ENCODE assay signal across 10 cellular contexts in genomic region chr4:40238700-40239548, GRCh38. TPM values are rescaled to one million over a fixed set of nuclear protein-coding genes. Genes with fewer than 3 reads are reported as not detected.
DNase-seq lines count a peak whose midpoint lies in the region; ATAC-seq and TF ChIP-seq lines count a peak whose summit lies in the region.
"Had no signal": no experiment of that assay in that cellular context is flagged by ENCODE, and none has a peak within 500 bp of the region (broad histone marks: within the 10 kb centered on the region; RNA-seq: fewer than 3 reads in every experiment).

No MANE protein-coding gene starts in this region.

- no peaks in the 10 kb centered on the region for H3K27me3 Mint-ChIP-seq in CD4-positive, alpha-beta T cell

- no peak overlapping the region for H3K4me3 ChIP-seq in SK-N-MC
- H3K4me3 ChIP-seq in skin epidermis: no peak overlapping the region

- ATAC-seq in CD4-positive, alpha-beta T cell (ENCODE audit: poor library complexity): peak; percentile 93
- ATAC-seq in GM21529 (IDR thresholded peaks at IDR 0.05; ENCODE audit: unreplicated experiment): no peak

- CTCF ChIA-PET in CD4-positive, alpha-beta T cell (lab: Charles Lee): interaction anchor here (1.7 to 4.1 kb wide), 3 partner anchors 12 to 86 kb away, joined by 4 to 18 read pairs (median 5); no protein-coding TSS in a partner anchor

- peaks cover 91% of the 10 kb centered on the region for H3K36me3 Mint-ChIP-seq in CD4-positive, alpha-beta T cell (ENCODE audit: low read depth)

- H3K9me3 ChIP-seq in CD4-positive, alpha-beta T cell (ENCODE audit: control insufficient read depth, low read length): no peaks in the 10 kb centered on the region
- H3K9me3 ChIP-seq in SK-N-MC (ENCODE audit: low read depth, low read length): no peaks in the 10 kb centered on the region

- peak; percentile 50 to 80 (median 64) for DNase-seq in CD4-positive, alpha-beta T cell
- DNase-seq in SK-N-MC (ENCODE audit: low read depth, low spot score) (no peak), HPDE6-E6E7 (ENCODE audit: extremely low spot score) (no peak), SW480 (ENCODE audit: low spot score) (no peak)
- peak; percentile 70 for DNase-seq in activated effector memory CD4-positive, alpha-beta T cell treated with Interleukin-2 at 50 U/mL for 16 hours
- DNase-seq in NK-92 treated with Interleukin-12 subunit alpha and Interleukin-12 subunit beta, amount 100 ng/mL, for 24 hours (lab: John Stamatoyannopoulos, UW): no peak
- DNase-seq: GF-D8 had no signal

- TF ChIP-seq CTCF in CD4-positive, alpha-beta T cell (IDR thresholded peaks at IDR 0.05): no peak

- H3K9me3 Mint-ChIP-seq in CD4-positive, alpha-beta T cell: no peaks in the 10 kb centered on the region

- H3K36me3 ChIP-seq in SK-N-MC (ENCODE audit: insufficient read depth, low read length): peaks cover 62% of the 10 kb centered on the region

- POLR2A ChIA-PET in CD4-positive, alpha-beta T cell (lab: Charles Lee): interaction anchor here (0.6 to 7.1 kb wide), 20 partner anchors 8 to 86 kb away, joined by 3 to 49 read pairs (median 5); no protein-coding TSS in a partner anchor

- no peaks in the 10 kb centered on the region for H3K27me3 ChIP-seq in CD4-positive, alpha-beta T cell (ENCODE audit: control insufficient read depth, insufficient read depth, low read length)

- H3K27ac Mint-ChIP-seq in CD4-positive, alpha-beta T cell: peak overlapping the region; percentile 93

- peak overlapping the region; percentile 79 for H3K27ac ChIP-seq in CD4-positive, alpha-beta T cell (ENCODE audit: low read depth, low read length)
- H3K27ac ChIP-seq in SK-N-MC (peak overlapping the region; percentile 73), skin epidermis (peak overlapping the region in 12 of 21 experiments; percentile 1 to 80 (median 55))

- H3K4me3 Mint-ChIP-seq in CD4-positive, alpha-beta T cell: peak overlapping the region; percentile 55

- H3K9ac ChIP-seq in SK-N-MC (ENCODE audit: insufficient read length): no peak overlapping the region

- peaks cover 92% of the 10 kb centered on the region for H3K4me1 Mint-ChIP-seq in CD4-positive, alpha-beta T cell (ENCODE audit: low read depth)

- intact Hi-C loops in CD4-positive, alpha-beta T cell (cut with DNase I, micrococcal nuclease): loop anchor here in 1 of 2 experiments (2.0 to 5.0 kb wide), 2 partner anchors 42 to 182 kb away; partner anchors contain the start of genes N4BP2 and RHOH

RNA-seq across cellular contexts. Expression of gene RHOH, which starts 42.1 kb away (rescaled TPM):
- 100 to 1,000 TPM; 302 to 317 TPM for total RNA-seq in CD4-positive, alpha-beta T cell
- total RNA-seq: lung microvascular endothelial cell had no signal

Comparison
In these comparisons a context has a peak if more than half of its experiments do, and no peak if none do; other contexts are left out.
1. DNase-seq: peak in CD4-positive, alpha-beta T cell (10 of 10) and activated effector memory CD4-positive, alpha-beta T cell treated with Interleukin-2 at 50 U/mL for 16 hours (single experiment); none in SK-N-MC (single experiment), NK-92 treated with Interleukin-12 subunit alpha and Interleukin-12 subunit beta, amount 100 ng/mL, for 24 hours (single experiment), HPDE6-E6E7 (single experiment) and SW480 (single experiment).
2. Peak in every context shown above with its lines, with median percentiles within 50 percentile points of each other: H3K27ac ChIP-seq.